8 cellular contexts compared by ENCODE assay signal in genomic region chr22:31230871-31231621, GRCh38. TPM values are rescaled to one million over a fixed set of nuclear protein-coding genes. Genes with fewer than 3 reads are reported as not detected.
DNase-seq lines count a peak whose midpoint lies in the region; ATAC-seq and TF ChIP-seq lines count a peak whose summit lies in the region.

No MANE protein-coding gene starts in this region.

- peak; percentile 78 for TF ChIP-seq CTCF in neural crest cell (conservative IDR thresholded peaks at IDR 0.05)

- H3K4me1 Mint-ChIP-seq in neural crest cell: peaks cover 13% of the 10 kb centered on the region

- H3K36me3 Mint-ChIP-seq in neural crest cell (ENCODE audit: low read depth): no peaks in the 10 kb centered on the region

- DNase-seq in SIG-M5 treated with dmso at 0.1 percent for 504 hours (lab: John Stamatoyannopoulos, UW; ENCODE audit: unreplicated experiment) (peak; percentile 21), SIG-M5 (lab: John Stamatoyannopoulos, UW) (no peak), NCI-H1694 (lab: John Stamatoyannopoulos, UW) (peak; percentile 36), activated T-cell treated with anti-CD3 and anti-CD28 coated beads for 4 hours (peak; percentile 40), fibroblast of gingiva (ENCODE audit: low read depth) (peak; percentile 74), neural crest cell (ENCODE audit: low read depth, low spot score) (no peak), amniotic stem cell (lab: John Stamatoyannopoulos, UW) (no peak)

- H3K4me3 Mint-ChIP-seq in neural crest cell: no peak overlapping the region

- H3K9me3 Mint-ChIP-seq in neural crest cell: no peaks in the 10 kb centered on the region

- ATAC-seq in HG03378 (IDR thresholded peaks at IDR 0.05; ENCODE audit: unreplicated experiment): no peak

- H3K27me3 Mint-ChIP-seq in neural crest cell (ENCODE audit: low read depth): no peaks in the 10 kb centered on the region

- no peak overlapping the region for H3K27ac Mint-ChIP-seq in neural crest cell (ENCODE audit: unreplicated experiment)

RNA-seq across cellular contexts. Expression of gene LIMK2, which starts 18.9 kb away (rescaled TPM):
- total RNA-seq in neural crest cell: 31.3 and 35.1 TPM in 2 replicates

Comparison
In these comparisons a context has a peak if more than half of its experiments do, and no peak if none do; other contexts are left out.
1. DNase-seq: peak in SIG-M5 treated with dmso at 0.1 percent for 504 hours (single experiment), NCI-H1694 (single experiment), activated T-cell treated with anti-CD3 and anti-CD28 coated beads for 4 hours (single experiment) and fibroblast of gingiva (single experiment); none in SIG-M5 (single experiment), neural crest cell (single experiment) and amniotic stem cell (single experiment).